Comparison of ENCODE assay signal across 16 cellular contexts in genomic region chr6:28736121-28736520, GRCh38.
"Had no signal": no experiment of that assay in that cellular context is flagged by ENCODE, and none has a peak within 500 bp of the region (broad histone marks: within the 10 kb centered on the region; RNA-seq: fewer than 3 reads in every experiment).

No MANE protein-coding gene starts in this region.

- ATAC-seq: heart left ventricle, left lung had no signal

- H3K4me3 Mint-ChIP-seq: activated CD4-positive, alpha-beta memory T cell treated with anti-CD3 and anti-CD28 coated beads, Interleukin-2, amount 10 ng/mL, durations not matched to agents 7 days and 5 days had no signal

- H3K9me3 ChIP-seq: left lung, suprapubic skin had no signal

- DNase-seq: activated CD4-positive, alpha-beta memory T cell treated with anti-CD3 and anti-CD28 coated beads, Interleukin-2, amount 10 ng/mL, durations not matched to agents 7 days and 5 days; activated naive CD4-positive, alpha-beta T cell; heart left ventricle; islet precursor cell; left lung; mesenchymal stem cell; sigmoid colon; stimulated activated CD4-positive, alpha-beta T cell treated with anti-CD3 and anti-CD28 coated beads, Interleukin-12 subunit alpha, Interleukin-12 subunit beta, amount 100 ng/mL, for 4 hours; stimulated activated CD4-positive, alpha-beta T cell treated with anti-CD3 and anti-CD28 coated beads, Interleukin-2, amount 100 ng/mL, for 48 hours; stimulated activated naive CD8-positive, alpha-beta T cell treated with anti-CD3 and anti-CD28 coated beads, Interleukin-15, Interleukin-2, amounts not matched to agents 100 U/mL and 50 U/mL, for 24 hours; T1000; upper lobe of left lung had no signal

- H3K4me3 ChIP-seq: heart left ventricle, left lung, sigmoid colon, suprapubic skin, upper lobe of left lung had no signal

- H3K27ac ChIP-seq: heart left ventricle, left lung, sigmoid colon, suprapubic skin, upper lobe of left lung had no signal

- FAIRE-seq: colon, endothelial cell of umbilical vein, frontal cortex had no signal

- H3K36me3 ChIP-seq: heart left ventricle, left lung, sigmoid colon, suprapubic skin, upper lobe of left lung had no signal

- H3K27ac Mint-ChIP-seq: activated CD4-positive, alpha-beta memory T cell treated with anti-CD3 and anti-CD28 coated beads, Interleukin-2, amount 10 ng/mL, durations not matched to agents 7 days and 5 days had no signal

- H3K4me1 ChIP-seq: heart left ventricle, left lung, sigmoid colon, suprapubic skin, upper lobe of left lung had no signal
